Comparison of ENCODE assay signal across 23 cellular contexts in the genomic region with DNA sequence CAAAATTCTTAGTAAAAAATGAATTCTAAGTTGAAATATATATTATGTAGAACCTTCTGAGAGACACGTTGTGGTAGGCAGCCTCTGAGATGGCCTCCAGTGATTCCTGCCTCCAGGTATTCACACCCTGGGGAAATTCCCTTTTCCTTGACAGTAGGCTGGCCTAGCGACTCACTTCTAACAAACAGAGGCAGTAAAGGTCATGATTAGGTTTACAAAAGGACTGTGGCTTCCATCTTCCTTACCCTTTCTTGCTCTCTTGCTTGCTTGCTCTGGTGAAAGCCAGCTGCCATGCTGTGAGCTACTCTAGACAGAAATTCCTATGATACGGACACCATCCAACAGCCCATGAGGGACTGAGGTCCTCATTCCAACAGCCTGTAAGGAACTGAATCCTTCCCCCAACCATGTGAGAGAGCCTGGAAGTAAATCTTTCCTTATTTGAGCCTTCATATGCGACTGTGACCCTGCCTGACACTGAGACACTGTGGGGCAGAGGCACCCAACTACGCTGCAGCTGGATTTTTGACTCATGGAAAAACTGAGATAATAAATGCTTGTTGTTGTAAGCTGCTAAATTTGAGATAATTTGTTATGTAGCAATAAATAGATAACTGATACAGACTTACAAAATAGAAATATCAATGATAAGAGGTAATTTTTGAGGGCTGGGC. TPM values are rescaled to one million over a fixed set of nuclear protein-coding genes. Genes with fewer than 3 reads are reported as not detected.
A peak's percentile ranks its signal among the peaks of the same experiment; 100 is the strongest.
DNase-seq lines count a peak whose midpoint lies in the region; ATAC-seq and TF ChIP-seq lines count a peak whose summit lies in the region.
"Had no signal": no experiment of that assay in that cellular context is flagged by ENCODE, and none has a peak within 500 bp of the region (broad histone marks: within the 10 kb centered on the region; RNA-seq: fewer than 3 reads in every experiment).

No MANE protein-coding gene starts in this region.

- H3K9me3 ChIP-seq in RWPE2 (ENCODE audit: severe bottlenecking): no peaks in the 10 kb centered on the region
- H3K9me3 ChIP-seq: colonic mucosa, prostate gland had no signal

- no peaks in the 10 kb centered on the region for H3K36me3 ChIP-seq in RWPE2 (ENCODE audit: low read depth)
- H3K36me3 ChIP-seq: colonic mucosa, prostate gland, WERI-Rb-1 had no signal

- H3K36me3 Mint-ChIP-seq in activated naive CD4-positive, alpha-beta T cell treated with anti-CD3 and anti-CD28 coated beads, Interleukin-2, amount 50 U/mL, for 24 hours: peaks cover 5% of the 10 kb centered on the region
- H3K36me3 Mint-ChIP-seq: brain; natural killer cell treated with Interleukin-12 subunit alpha and Interleukin-12 subunit beta and Interleukin-15 and Interleukin-18, amount 100 ng/mL, for 72 hours had no signal

- no peak overlapping the region for H3K4me3 ChIP-seq in RWPE2 (ENCODE audit: severe bottlenecking)
- H3K4me3 ChIP-seq: colonic mucosa, prostate gland, skin epidermis had no signal

- ATAC-seq in RWPE2 (ENCODE audit: low read depth) (peak; percentile 35; the same call in 1 of the 3 replicates), GM19023 (IDR thresholded peaks at IDR 0.05; ENCODE audit: unreplicated experiment) (no peak)
- ATAC-seq: natural killer cell treated with Interleukin-12 subunit alpha and Interleukin-12 subunit beta and Interleukin-15 and Interleukin-18, amount 100 ng/mL, for 72 hours had no signal

- H3K4me1 Mint-ChIP-seq in activated naive CD4-positive, alpha-beta T cell treated with anti-CD3 and anti-CD28 coated beads, Interleukin-2, amount 50 U/mL, for 24 hours: peaks cover 31% of the 10 kb centered on the region

- H3K27ac Mint-ChIP-seq in activated naive CD4-positive, alpha-beta T cell treated with anti-CD3 and anti-CD28 coated beads, Interleukin-2, amount 50 U/mL, for 24 hours: no peak overlapping the region
- H3K27ac Mint-ChIP-seq: brain; memory B cell; natural killer cell treated with Interleukin-12 subunit alpha and Interleukin-12 subunit beta and Interleukin-15 and Interleukin-18, amount 100 ng/mL, for 72 hours; T-helper 1 cell treated with Interleukin-12 subunit alpha and Interleukin-12 subunit beta and Interleukin-4 antibody, amounts not matched to agents 30 μg/mL and 1 μg/mL, for 36 hours had no signal

- peaks cover 13% of the 10 kb centered on the region for H3K4me1 ChIP-seq in RWPE2 (ENCODE audit: insufficient read depth, poor library complexity, severe bottlenecking)
- H3K4me1 ChIP-seq: colonic mucosa, prostate gland had no signal

- H3K27me3 Mint-ChIP-seq in activated naive CD4-positive, alpha-beta T cell treated with anti-CD3 and anti-CD28 coated beads, Interleukin-2, amount 50 U/mL, for 24 hours: no peaks in the 10 kb centered on the region
- H3K27me3 Mint-ChIP-seq: memory B cell had no signal

- no peaks in the 10 kb centered on the region for H3K27me3 ChIP-seq in RWPE2 (ENCODE audit: insufficient read depth, poor library complexity, severe bottlenecking)
- H3K27me3 ChIP-seq: colonic mucosa had no signal

- no peak overlapping the region for H3K27ac ChIP-seq in RWPE2 (ENCODE audit: poor library complexity, severe bottlenecking)
- H3K27ac ChIP-seq: colonic mucosa, prostate gland, skin epidermis, WERI-Rb-1 had no signal

- no peaks in the 10 kb centered on the region for H3K9me3 Mint-ChIP-seq in activated naive CD4-positive, alpha-beta T cell treated with anti-CD3 and anti-CD28 coated beads, Interleukin-2, amount 50 U/mL, for 24 hours
- H3K9me3 Mint-ChIP-seq: memory B cell; natural killer cell treated with Interleukin-12 subunit alpha and Interleukin-12 subunit beta and Interleukin-15 and Interleukin-18, amount 100 ng/mL, for 72 hours had no signal

- H3K4me3 Mint-ChIP-seq in activated naive CD4-positive, alpha-beta T cell treated with anti-CD3 and anti-CD28 coated beads, Interleukin-2, amount 50 U/mL, for 24 hours: peak overlapping the region; percentile 8
- H3K4me3 Mint-ChIP-seq: brain; memory B cell; natural killer cell treated with Interleukin-12 subunit alpha and Interleukin-12 subunit beta and Interleukin-15 and Interleukin-18, amount 100 ng/mL, for 72 hours; T-helper 1 cell treated with Interleukin-12 subunit alpha and Interleukin-12 subunit beta and Interleukin-4 antibody, amounts not matched to agents 30 μg/mL and 1 μg/mL, for 36 hours had no signal

- DNase-seq in activated naive CD4-positive, alpha-beta T cell treated with anti-CD3 and anti-CD28 coated beads, Interleukin-2, amount 50 U/mL, for 16 hours: no peak
- DNase-seq in RWPE2 (ENCODE audit: low spot score) (no peak), iPS-NIHi7 (ENCODE audit: extremely low spot score) (peak; percentile 26), H4 (ENCODE audit: low spot score) (no peak), foreskin melanocyte (no peak), OCI-M2 (lab: John Stamatoyannopoulos, UW; ENCODE audit: unreplicated experiment) (no peak)
- DNase-seq: activated T-cell treated with anti-CD3 and anti-CD28 coated beads, Interleukin-2, amount 50 U/mL, for 48 hours; C1 segment of cervical spinal cord; colonic mucosa; GF-D8; Karpas-422; kidney; NCI-H1092 treated with DMSO at 0.1 percent for 48 hours; NCI-H524; WERI-Rb-1 had no signal

- TF ChIP-seq CTCF in RWPE2 (IDR thresholded peaks at IDR 0.05; ENCODE audit: poor library complexity, severe bottlenecking): no peak

RNA-seq across cellular contexts. Expression of gene SERTAD2, which starts 32.7 kb away (rescaled TPM):
- 4.9 and 6.9 TPM in 2 replicates for total RNA-seq in H4 (2014; rRNA removed; shearing (Covaris generic))
